ENCODE assay signal across 8 cellular contexts in the genomic region with DNA sequence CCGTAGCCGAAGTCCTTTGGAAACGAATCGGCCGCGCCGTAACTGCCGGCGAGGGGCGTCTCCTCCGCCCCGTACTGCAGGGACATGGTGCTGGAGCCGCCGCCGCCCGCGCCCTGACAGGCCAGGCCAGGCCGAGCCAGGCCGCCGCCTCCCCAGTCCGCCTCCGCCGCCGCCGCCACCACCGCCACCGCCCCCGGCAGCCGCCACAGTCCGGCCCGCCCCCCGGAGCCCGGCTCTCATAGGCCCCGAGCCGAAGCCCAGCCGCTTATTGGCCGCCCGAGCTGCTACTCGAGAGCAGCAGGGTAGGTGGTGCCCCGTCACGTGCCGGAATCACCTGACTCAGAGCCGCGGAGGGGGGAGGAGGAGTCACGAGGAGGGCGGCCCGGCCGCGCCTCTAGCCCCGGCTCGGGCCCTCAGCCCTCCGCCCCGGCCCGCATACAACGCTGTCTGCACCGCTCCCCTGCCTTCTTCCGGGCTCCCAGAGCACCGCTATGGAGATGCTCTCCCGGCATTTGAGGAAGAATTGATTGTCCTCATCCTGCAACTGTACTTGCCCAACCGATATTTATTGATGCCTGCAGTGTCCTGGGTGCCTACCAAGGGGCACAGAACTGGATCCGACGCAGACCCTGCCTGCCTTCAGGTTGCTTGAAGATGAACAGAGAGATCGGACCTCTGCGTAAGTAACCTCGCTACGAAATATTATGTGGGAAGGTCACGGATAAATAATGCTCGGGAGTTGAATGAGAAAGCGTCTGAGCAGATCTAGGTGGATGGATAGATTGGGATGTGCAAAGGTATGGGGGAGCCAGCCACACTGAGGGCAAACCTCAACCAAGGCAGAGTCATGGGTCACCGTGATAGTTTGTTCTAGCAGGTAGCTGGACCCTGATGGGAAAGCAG. TPM values are rescaled to one million over a fixed set of nuclear protein-coding genes. Genes with fewer than 3 reads are reported as not detected.
DNase-seq lines count a peak whose midpoint lies in the region; ATAC-seq and TF ChIP-seq lines count a peak whose summit lies in the region.

A gene with protein sequence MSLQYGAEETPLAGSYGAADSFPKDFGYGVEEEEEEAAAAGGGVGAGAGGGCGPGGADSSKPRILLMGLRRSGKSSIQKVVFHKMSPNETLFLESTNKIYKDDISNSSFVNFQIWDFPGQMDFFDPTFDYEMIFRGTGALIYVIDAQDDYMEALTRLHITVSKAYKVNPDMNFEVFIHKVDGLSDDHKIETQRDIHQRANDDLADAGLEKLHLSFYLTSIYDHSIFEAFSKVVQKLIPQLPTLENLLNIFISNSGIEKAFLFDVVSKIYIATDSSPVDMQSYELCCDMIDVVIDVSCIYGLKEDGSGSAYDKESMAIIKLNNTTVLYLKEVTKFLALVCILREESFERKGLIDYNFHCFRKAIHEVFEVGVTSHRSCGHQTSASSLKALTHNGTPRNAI (minus strand): TSS at position 212 of the 903 bp plus-strand sequence. CDS start 126 bp downstream, at position 86.

- DNase-seq in Caco-2, result peak; percentile 97 to 98
- DNase-seq in HUDEP-2 (lab: John Stamatoyannopoulos, UW; ENCODE audit: unreplicated experiment in 76 of 76), result peak; percentile 36 to 99 (median 96)
- peak; percentile 96 for DNase-seq in NOMO-1 treated with dmso at 0.1 percent for 144 hours (lab: John Stamatoyannopoulos, UW; ENCODE audit: unreplicated experiment)
- peak; percentile 88 to 96 (median 90) for DNase-seq in activated CD8-positive, alpha-beta memory T cell treated with anti-CD3 and anti-CD28 coated beads for 48 hours (ENCODE audit: low read depth in 2 of 3, low spot score in 2 of 3)
- DNase-seq in effector memory CD8-positive, alpha-beta T cell, result peak; percentile 97
- peak; percentile 95 to 96 for DNase-seq in memory B cell (ENCODE audit: low spot score in 2 of 2)
- peak; percentile 98 for DNase-seq in stimulated activated CD8-positive, alpha-beta memory T cell treated with anti-CD3 and anti-CD28 coated beads, Interleukin-12 subunit alpha, Interleukin-12 subunit beta, amount 100 ng/mL, for 1 hour (ENCODE audit: low read depth)

- H3K4me3 ChIP-seq in Caco-2 (ENCODE audit: low read depth, low read length), result peak within 1 kb of the TSS; percentile 62

- H3K27me3 ChIP-seq in Caco-2 (replicated peaks; ENCODE audit: control insufficient read depth, insufficient read depth, low read length), result no peaks in the 10 kb centered on the region

- H3K9me3 Mint-ChIP-seq in Caco-2 (ENCODE audit: unreplicated experiment), result no peaks in the 10 kb centered on the region
- H3K9me3 Mint-ChIP-seq in effector memory CD8-positive, alpha-beta T cell, result no peaks in the 10 kb centered on the region
- no peaks in the 10 kb centered on the region for H3K9me3 Mint-ChIP-seq in memory B cell

- ATAC-seq in GM21381 (IDR thresholded peaks at IDR 0.05; ENCODE audit: unreplicated experiment) (peak; percentile 89), memory B cell (ENCODE audit: low read depth) (peak; percentile 90)
- ATAC-seq in effector memory CD8-positive, alpha-beta T cell (replicated peaks), result peak; percentile 96

- H3K27ac Mint-ChIP-seq in Caco-2 (ENCODE audit: unreplicated experiment) (peak within 1 kb of the TSS; percentile 92), memory B cell (peak within 1 kb of the TSS; percentile 91)
- H3K27ac Mint-ChIP-seq in effector memory CD8-positive, alpha-beta T cell, result peak within 1 kb of the TSS; percentile 95

- intact Hi-C loops in Caco-2 (cut with micrococcal nuclease; ENCODE audit: unreplicated experiment), result loop anchor here (1.0 kb wide), 1 partner anchor 42 kb away; no protein-coding TSS in a partner anchor

- H3K27me3 Mint-ChIP-seq in Caco-2 (ENCODE audit: insufficient read depth, unreplicated experiment), result no peaks in the 10 kb centered on the region
- no peaks in the 10 kb centered on the region for H3K27me3 Mint-ChIP-seq in effector memory CD8-positive, alpha-beta T cell
- no peaks in the 10 kb centered on the region for H3K27me3 Mint-ChIP-seq in memory B cell

- POLR2A ChIA-PET in Caco-2 (lab: Charles Lee), result interaction anchor here (1.3 kb wide), 1 partner anchor 166 kb away, joined by 4 read pairs; a partner anchor contains a TSS

- H3K36me3 ChIP-seq in Caco-2 (ENCODE audit: control insufficient read depth, insufficient read depth, low read length), result no peaks in the 10 kb centered on the region

- no peak for TF ChIP-seq CTCF in Caco-2 (IDR thresholded peaks at IDR 0.05; ENCODE audit: insufficient read depth in 1 of 2, low read depth in 1 of 2, low read length in 1 of 2, severe bottlenecking in 1 of 2, unreplicated experiment in 1 of 2)

- H3K4me3 Mint-ChIP-seq in Caco-2 (ENCODE audit: unreplicated experiment), result peak within 1 kb of the TSS; percentile 98
- peak within 1 kb of the TSS; percentile 95 for H3K4me3 Mint-ChIP-seq in effector memory CD8-positive, alpha-beta T cell
- H3K4me3 Mint-ChIP-seq in memory B cell, result peak within 1 kb of the TSS; percentile 92

- H3K9me3 ChIP-seq in Caco-2, result no peaks in the 10 kb centered on the region

- H3K4me1 ChIP-seq in Caco-2, result peaks cover 5% of the 10 kb centered on the region; the same call in 1 of the 2 replicates

- H3K4me1 Mint-ChIP-seq in Caco-2 (ENCODE audit: low read depth, unreplicated experiment) (no peaks in the 10 kb centered on the region), memory B cell (peaks cover 21% of the 10 kb centered on the region)
- H3K4me1 Mint-ChIP-seq in effector memory CD8-positive, alpha-beta T cell (ENCODE audit: low read depth in 2 of 2), result peaks cover 30 to 41% of the 10 kb centered on the region in 2 donors

- CTCF ChIA-PET in Caco-2 (lab: Charles Lee), result interaction anchor here (0.6 to 1.3 kb wide), 2 partner anchors 9 to 233 kb away, joined by 3 read pairs; no protein-coding TSS in a partner anchor

- no TSS peak for BruUV-seq in Caco-2 (replicated peaks; lab: Mats Ljungman, UMichigan)

- H3K36me3 Mint-ChIP-seq in Caco-2 (ENCODE audit: insufficient read depth, unreplicated experiment) (peaks cover 7% of the 10 kb centered on the region), memory B cell (peaks cover 14% of the 10 kb centered on the region)
- H3K36me3 Mint-ChIP-seq in effector memory CD8-positive, alpha-beta T cell (ENCODE audit: insufficient read depth), result peaks cover 33% of the 10 kb centered on the region

RNA-seq across cellular contexts. Expression of the gene that starts here (rescaled TPM):
- total RNA-seq in Caco-2 (2022), result 15.3 and 16.0 TPM in 2 replicates

Comparison
In these comparisons a context has a peak if more than half of its experiments do, and no peak if none do; other contexts are left out.
1. Peak in every context shown above with its lines: DNase-seq, ATAC-seq and H3K4me3 ChIP-seq.